16 cellular contexts compared by ENCODE assay signal in the genomic region with DNA sequence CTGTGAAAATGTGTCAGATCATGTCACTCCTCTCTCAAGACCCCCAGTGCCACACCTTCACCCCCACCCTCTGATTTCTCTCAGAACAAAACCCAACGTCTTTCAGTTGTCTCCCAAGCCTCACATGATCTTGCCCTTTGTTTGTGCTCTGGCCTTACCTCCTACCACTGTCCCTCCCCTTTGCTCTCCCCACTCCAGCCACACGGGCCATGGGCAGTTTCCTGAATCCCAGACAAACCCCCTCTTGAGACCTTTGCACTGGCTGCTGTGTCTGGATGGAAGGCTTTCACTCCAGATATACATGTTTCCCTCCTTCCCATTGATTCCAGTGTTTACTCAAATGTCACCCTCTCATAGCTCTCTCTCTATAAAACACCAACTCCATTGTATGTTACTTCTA. TPM values are rescaled to one million over a fixed set of nuclear protein-coding genes. Genes with fewer than 3 reads are reported as not detected.
A peak's percentile ranks its signal among the peaks of the same experiment; 100 is the strongest.
DNase-seq lines count a peak whose midpoint lies in the region; TF ChIP-seq lines count a peak whose summit lies in the region.
"Had no signal": no experiment of that assay in that cellular context is flagged by ENCODE, and none has a peak within 500 bp of the region (broad histone marks: within the 10 kb centered on the region; RNA-seq: fewer than 3 reads in every experiment).

No MANE protein-coding gene starts in this region.

- WGBS in trophoblast cell (ENCODE audit: extremely low coverage, insufficient coverage, insufficient read length) = no CpG with 5 or more reads among the region's 2 CpGs

- no peaks in the 10 kb centered on the region for H3K36me3 ChIP-seq in trophoblast cell (ENCODE audit: control insufficient read depth in 1 of 2, insufficient read depth in 2 of 2, low read length in 2 of 2)

- no peaks in the 10 kb centered on the region for H3K36me3 Mint-ChIP-seq in neural crest cell (ENCODE audit: low read depth)

- DNase-seq in activated effector memory CD4-positive, alpha-beta T cell treated with anti-CD3 and anti-CD28 coated beads, Interleukin-2, amount 50 U/mL, for 16 hours = peak; percentile 52
- no peak for DNase-seq in activated effector memory CD4-positive, alpha-beta T cell treated with Interleukin-2 at 50 U/mL for 16 hours
- DNase-seq in neural crest cell (ENCODE audit: low read depth, low spot score) (no peak), trophoblast cell (no peak), coronary artery (ENCODE audit: low spot score) (no peak), HK-2 (ENCODE audit: unreplicated experiment) (no peak)
- no peak for DNase-seq in activated T-cell treated with anti-CD3 and anti-CD28 coated beads, Interleukin-2, amount 50 U/mL, for 1 hour
- DNase-seq: AML-193; Caco-2; CD4-positive, alpha-beta T cell; GOT3; H7; HFFc6 had no signal

- no peak overlapping the region for H2AK5ac ChIP-seq in trophoblast cell (ENCODE audit: low read length)

- H3K4me3 ChIP-seq in trophoblast cell (ENCODE audit: low read depth, low read length) (no peak overlapping the region), coronary artery (no peak overlapping the region)
- H3K4me3 ChIP-seq: A549 had no signal

- no peak overlapping the region for H3K18ac ChIP-seq in trophoblast cell (ENCODE audit: low read length)

- no peak overlapping the region for H3K27ac ChIP-seq in trophoblast cell (ENCODE audit: low read depth, low read length)
- H3K27ac ChIP-seq in coronary artery = no peak overlapping the region
- H3K27ac ChIP-seq: 22Rv1, A549, C4-2B had no signal

- peaks cover 3% of the 10 kb centered on the region for H3K9me3 Mint-ChIP-seq in neural crest cell
- H3K9me3 Mint-ChIP-seq: CD4-positive, alpha-beta T cell; HFFc6 had no signal

- peak overlapping the region; percentile 66 for H3K9ac ChIP-seq in trophoblast cell (ENCODE audit: low read length)

- H4K12ac ChIP-seq in trophoblast cell (ENCODE audit: low read depth, low read length) = no peak overlapping the region

- peaks cover 5% of the 10 kb centered on the region for H3K79me1 ChIP-seq in trophoblast cell (ENCODE audit: low read length)

- H3K4me3 Mint-ChIP-seq in neural crest cell = peak overlapping the region; percentile 52
- H3K4me3 Mint-ChIP-seq: HFFc6 had no signal

- H3K9me3 ChIP-seq in trophoblast cell (ENCODE audit: insufficient read depth, low read depth, low read length) = no peaks in the 10 kb centered on the region
- H3K9me3 ChIP-seq: A549, Caco-2 had no signal

- peaks cover 2% of the 10 kb centered on the region for H3K79me2 ChIP-seq in trophoblast cell (ENCODE audit: control insufficient read depth, insufficient read depth, low read length, poor library complexity)

- TF ChIP-seq CTCF in neural crest cell (conservative IDR thresholded peaks at IDR 0.05) (no peak), coronary artery (IDR thresholded peaks at IDR 0.05) (no peak)

- no peak overlapping the region for H3K14ac ChIP-seq in trophoblast cell (ENCODE audit: low read length)

- no peaks in the 10 kb centered on the region for H3K27me3 Mint-ChIP-seq in neural crest cell (ENCODE audit: low read depth)
- H3K27me3 Mint-ChIP-seq: CD4-positive, alpha-beta T cell had no signal

- H3K4me2 ChIP-seq in trophoblast cell (ENCODE audit: low read length) = no peak overlapping the region
- H3K4me2 ChIP-seq: A549 had no signal

- H2BK120ac ChIP-seq in trophoblast cell (ENCODE audit: insufficient read depth, low read length, poor library complexity) = no peak overlapping the region

- H3K4me1 Mint-ChIP-seq in neural crest cell = peaks cover 31% of the 10 kb centered on the region

- H2AFZ ChIP-seq in trophoblast cell (ENCODE audit: insufficient read depth, low read length, poor library complexity) = no peak overlapping the region

- no peak overlapping the region for H4K91ac ChIP-seq in trophoblast cell (ENCODE audit: low read depth, low read length)

- no peaks in the 10 kb centered on the region for H3K4me1 ChIP-seq in trophoblast cell (ENCODE audit: control insufficient read depth in 1 of 2, insufficient read depth in 2 of 2, low read length in 2 of 2)

- H3K4ac ChIP-seq in trophoblast cell (ENCODE audit: low read depth, low read length) = no peak overlapping the region

- H3K23ac ChIP-seq in trophoblast cell (ENCODE audit: low read length) = peak overlapping the region; percentile 12

- peak overlapping the region; percentile 10 for H3K27ac Mint-ChIP-seq in neural crest cell (ENCODE audit: unreplicated experiment)
- H3K27ac Mint-ChIP-seq: CD4-positive, alpha-beta T cell; HFFc6 had no signal

- no peak overlapping the region for H2BK5ac ChIP-seq in trophoblast cell (ENCODE audit: low read depth, low read length, poor library complexity)

- H2BK12ac ChIP-seq in trophoblast cell (ENCODE audit: low read length) = no peak overlapping the region

- H4K8ac ChIP-seq in trophoblast cell (ENCODE audit: low read depth, low read length) = no peak overlapping the region

- H3K27me3 ChIP-seq in trophoblast cell (ENCODE audit: insufficient read depth, low read length) = no peaks in the 10 kb centered on the region

RNA-seq across cellular contexts. Expression of a gene that starts 3.6 kb away (rescaled TPM):
- total RNA-seq in neural crest cell = 59.7 and 70.0 TPM in 2 replicates
- 16.1 and 16.9 TPM in 2 replicates for polyA plus RNA-seq in trophoblast cell (2013)
